ENCODE assay signal across 27 cellular contexts in genomic region chr2:57855207-57855606, GRCh38.
"Had no signal": no experiment of that assay in that cellular context is flagged by ENCODE, and none has a peak within 500 bp of the region (broad histone marks: within the 10 kb centered on the region; RNA-seq: fewer than 3 reads in every experiment).

No MANE protein-coding gene starts in this region.

- H2AFZ ChIP-seq: neural progenitor cell, parathyroid adenoma had no signal

- H3K79me2 ChIP-seq: parathyroid adenoma had no signal

- H3K27ac ChIP-seq: left ventricle myocardium inferior, neural progenitor cell, neutrophil, parathyroid adenoma, psoas muscle, right atrium auricular region, right lobe of liver, tibial nerve, vagina had no signal

- H3K9me3 ChIP-seq: left ventricle myocardium inferior, neutrophil, psoas muscle, right atrium auricular region, right lobe of liver, tibial nerve, vagina had no signal

- H3K4me1 ChIP-seq: left ventricle myocardium inferior, parathyroid adenoma, psoas muscle, right atrium auricular region, right lobe of liver, tibial nerve, vagina had no signal

- H3K27me3 ChIP-seq: neural progenitor cell, neutrophil, right atrium auricular region, right lobe of liver, tibial nerve, vagina had no signal

- DNase-seq: hippocampal formation; immature natural killer cell; kidney; left ventricle myocardium inferior; mesendoderm; naive B cell; natural killer cell; nephron progenitor cell; occipital lobe; psoas muscle; right lobe of liver; stimulated activated CD4-positive, alpha-beta T cell treated with anti-CD3 and anti-CD28 coated beads, Interleukin-1b, Interleukin-23, amount 100 ng/mL, for 48 hours; stimulated activated CD4-positive, alpha-beta T cell treated with anti-CD3 and anti-CD28 coated beads, Interleukin-2, amount 100 ng/mL, for 48 hours; stimulated activated CD4-positive, alpha-beta T cell treated with anti-CD3 and anti-CD28 coated beads, Interleukin-4, amount 100 ng/mL, for 4 hours; stimulated activated CD8-positive, alpha-beta memory T cell treated with anti-CD3 and anti-CD28 coated beads, Interleukin-4, amount 100 ng/mL, for 48 hours; stimulated activated naive CD4-positive, alpha-beta T cell treated with Interleukin-2 at 50 U/mL for 16 hours; stimulated activated naive CD8-positive, alpha-beta T cell treated with anti-CD3 and anti-CD28 coated beads, Interleukin-15, amount 100 ng/mL, for 72 hours; substantia nigra had no signal

- H3K4me2 ChIP-seq: neural progenitor cell, smooth muscle cell had no signal

- H3K4me3 ChIP-seq: left ventricle myocardium inferior, lung, neural progenitor cell, psoas muscle, right atrium auricular region, right lobe of liver, smooth muscle cell, tibial nerve, vagina had no signal

- ATAC-seq: natural killer cell; psoas muscle; right lobe of liver; stimulated activated memory B cell treated with anti-CD40 and anti-IgM and Interleukin-4, amounts not matched to agents 10 μg/mL and 1 μg/mL and 100 μg/mL, for 72 hours; stimulated activated naive CD8-positive, alpha-beta T cell treated with anti-CD3 and anti-CD28 coated beads, Interleukin-15, amount 100 ng/mL, for 72 hours had no signal

- H3K9ac ChIP-seq: neural progenitor cell, parathyroid adenoma had no signal

- H3K36me3 ChIP-seq: left ventricle myocardium inferior, neural progenitor cell, neutrophil, right atrium auricular region, right lobe of liver, tibial nerve, vagina had no signal
